8 cellular contexts compared by ENCODE assay signal in genomic region chr19:45492627-45493470, GRCh38. TPM values are rescaled to one million over a fixed set of nuclear protein-coding genes. Genes with fewer than 3 reads are reported as not detected.
DNase-seq lines count a peak whose midpoint lies in the region; ATAC-seq, FAIRE-seq and TF ChIP-seq lines count a peak whose summit lies in the region.

No MANE protein-coding gene starts in this region.

- H4K20me1 ChIP-seq in keratinocyte (ENCODE audit: control insufficient read depth, extremely low read depth, insufficient read depth, low read length): no peaks in the 10 kb centered on the region

- POLR2A ChIA-PET in CD8-positive, alpha-beta memory T cell (lab: Charles Lee): no interaction called here

- peaks cover 20 to 22% of the 10 kb centered on the region in 2 donors for H3K27me3 Mint-ChIP-seq in CD8-positive, alpha-beta memory T cell

- peaks cover 15% of the 10 kb centered on the region for H3K27me3 ChIP-seq in CD8-positive, alpha-beta memory T cell (ENCODE audit: insufficient read depth, low read length, poor library complexity, severe bottlenecking)
- H3K27me3 ChIP-seq in brain microvascular endothelial cell (replicated peaks) (no peaks in the 10 kb centered on the region), keratinocyte (ENCODE audit: control insufficient read depth, extremely low read depth, insufficient read depth, low read length) (no peaks in the 10 kb centered on the region), stomach (peaks cover 0 to 38% (median 3%) of the 10 kb centered on the region in 3 donors)

- no peak for TF ChIP-seq EP300 in stomach (IDR thresholded peaks at IDR 0.05)

- CTCF ChIA-PET in CD8-positive, alpha-beta memory T cell (lab: Charles Lee): interaction anchor here (1.5 kb wide), 1 partner anchor 65 kb away, joined by 3 read pairs; no protein-coding TSS in a partner anchor

- H3K9ac ChIP-seq in keratinocyte (ENCODE audit: control insufficient read depth, extremely low read depth, insufficient read depth, low read length): peak overlapping the region; percentile 54

- peak overlapping the region; percentile 30 for H2AFZ ChIP-seq in keratinocyte (ENCODE audit: control insufficient read depth, low read length)

- no peak for DNase-seq in CD8-positive, alpha-beta memory T cell
- DNase-seq in HuH-7 (ENCODE audit: low spot score): peak; percentile 79
- DNase-seq in brain microvascular endothelial cell: peak; percentile 61
- DNase-seq in keratinocyte (ENCODE audit: low read depth, low spot score): no peak
- no peak for DNase-seq in stomach
- DNase-seq in A172 (ENCODE audit: low spot score): no peak

- H3K79me2 ChIP-seq in keratinocyte (ENCODE audit: control insufficient read depth, insufficient read depth, low read length): no peaks in the 10 kb centered on the region

- H3K9me1 ChIP-seq in keratinocyte (ENCODE audit: control insufficient read depth, extremely low read depth, insufficient read depth, low read length): no peaks in the 10 kb centered on the region

- H3K4me2 ChIP-seq in keratinocyte (ENCODE audit: control insufficient read depth, extremely low read depth, insufficient read depth, low read depth, low read length): peak overlapping the region; percentile 85

- no peaks in the 10 kb centered on the region for H3K36me3 Mint-ChIP-seq in CD8-positive, alpha-beta memory T cell

- 5 to 9% (median 5%) methylated on average over 16 to 32 of the region's 32 CpGs for WGBS in stomach, 5 donors

- dilution Hi-C loops in keratinocyte (cut with MboI; ENCODE audit: extremely low pct_ligation_motif_present, low sequenced_read_pairs): no loop called here

- H3K4me1 Mint-ChIP-seq in CD8-positive, alpha-beta memory T cell: peaks cover 19 to 30% (median 25%) of the 10 kb centered on the region in 3 donors

- H3K4me3 Mint-ChIP-seq in CD8-positive, alpha-beta memory T cell: no peak overlapping the region

- no peak for TF ChIP-seq POLR2A in stomach (IDR thresholded peaks at IDR 0.05)

- ATAC-seq in GM19328 (IDR thresholded peaks at IDR 0.05; ENCODE audit: unreplicated experiment) (no peak), esophagus mucosa (no peak)

- H3K9me3 ChIP-seq in CD8-positive, alpha-beta memory T cell (ENCODE audit: low read length): no peaks in the 10 kb centered on the region
- H3K9me3 ChIP-seq in keratinocyte (ENCODE audit: control insufficient read depth, low read depth, low read length): no peaks in the 10 kb centered on the region
- H3K9me3 ChIP-seq in stomach: no peaks in the 10 kb centered on the region

- H3K4me3 ChIP-seq in CD8-positive, alpha-beta memory T cell (ENCODE audit: low read length): no peak overlapping the region
- H3K4me3 ChIP-seq in brain microvascular endothelial cell (ENCODE audit: low read depth, low read length): peak overlapping the region; percentile 65
- H3K4me3 ChIP-seq in keratinocyte (ENCODE audit: control insufficient read depth in 2 of 3, extremely low read depth in 1 of 3, insufficient read depth in 2 of 3, low read depth in 1 of 3, low read length in 3 of 3): peak overlapping the region; percentile 24 to 49 (median 48)
- peak overlapping the region; percentile 45 to 54 (median 52) for H3K4me3 ChIP-seq in stomach

- no peaks in the 10 kb centered on the region for H3K9me3 Mint-ChIP-seq in CD8-positive, alpha-beta memory T cell

- H3K27ac ChIP-seq in CD8-positive, alpha-beta memory T cell (ENCODE audit: low read depth, low read length): peak overlapping the region; percentile 48
- H3K27ac ChIP-seq in brain microvascular endothelial cell (no peak overlapping the region), keratinocyte (ENCODE audit: control insufficient read depth, insufficient read depth, low read length) (no peak overlapping the region), stomach (peak overlapping the region; percentile 10 to 78 (median 50))

- H3K4me1 ChIP-seq in CD8-positive, alpha-beta memory T cell (ENCODE audit: insufficient read depth, low read length): peaks cover 21% of the 10 kb centered on the region
- H3K4me1 ChIP-seq in keratinocyte (ENCODE audit: control insufficient read depth, extremely low read depth, insufficient read depth, low read length): peaks cover 12% of the 10 kb centered on the region
- peaks cover 24 to 47% (median 36%) of the 10 kb centered on the region in 4 donors for H3K4me1 ChIP-seq in stomach

- H3K36me3 ChIP-seq in CD8-positive, alpha-beta memory T cell (ENCODE audit: insufficient read depth, low read length): no peaks in the 10 kb centered on the region
- H3K36me3 ChIP-seq in brain microvascular endothelial cell (replicated peaks) (no peaks in the 10 kb centered on the region), keratinocyte (ENCODE audit: control insufficient read depth in 2 of 2, extremely low read depth in 1 of 2, insufficient read depth in 2 of 2, low read length in 2 of 2) (peaks cover 0 to 5% of the 10 kb centered on the region in 2 experiments), stomach (peaks cover 0 to 9% (median 3%) of the 10 kb centered on the region in 4 donors)

- H3K27ac Mint-ChIP-seq in CD8-positive, alpha-beta memory T cell: peak overlapping the region in 2 of 8 donors; percentile 10 to 69

- intact Hi-C loops in stomach (cut with DNase I; ENCODE audit: low total_unique reads): no loop called here

- in situ Hi-C loops in brain microvascular endothelial cell (cut with HindIII; ENCODE audit: low pct_ligation_motif_present, low sequenced_read_pairs): no loop called here

- FAIRE-seq in keratinocyte (lab: Jason Lieb, UNC): no peak

- no peak for TF ChIP-seq CTCF in brain microvascular endothelial cell (IDR thresholded peaks at IDR 0.05; ENCODE audit: low read depth, low read length, missing control alignments)
- no peak for TF ChIP-seq CTCF in keratinocyte (optimal IDR thresholded peaks at IDR 0.05 in 1 of 3, IDR thresholded peaks at IDR 0.05 in 1 of 3, conservative IDR thresholded peaks at IDR 0.05 in 1 of 3; ENCODE audit: extremely low read depth in 1 of 3, insufficient read depth in 2 of 3, low read length in 3 of 3)
- TF ChIP-seq CTCF in stomach (IDR thresholded peaks at IDR 0.05): no peak

RNA-seq across cellular contexts. Expression of gene RTN2, which starts 4.0 kb away (rescaled TPM):
- 1 to 10 TPM; 2.7 to 3.7 TPM for total RNA-seq in CD8-positive, alpha-beta memory T cell
- polyA plus RNA-seq in CD8-positive, alpha-beta memory T cell: 0.71 TPM
- 8.5 to 13.6 TPM (median 12.2 TPM) in 3 replicates for polyA plus RNA-seq in keratinocyte
- polyA plus RNA-seq in keratinocyte (2011; ENCODE audit: low read depth): 4.5 TPM
- 7.2 and 12.4 TPM in 2 replicates for polyA plus RNA-seq in keratinocyte (2011; cell fraction: cytosol; rRNA removed)
- polyA plus RNA-seq in keratinocyte (2011; cell fraction: nucleus; rRNA removed): 6.7 and 10.0 TPM in 2 replicates
- 7.5 and 15.7 TPM in 2 replicates for polyA plus RNA-seq in keratinocyte (2012; ENCODE audit: low replicate concordance)
- 5.7 to 20.4 TPM (median 8.5 TPM) in 3 replicates for polyA minus RNA-seq in keratinocyte
- 21.7 TPM for polyA minus RNA-seq in keratinocyte (2011; cell fraction: cytosol; rRNA and poly(A)+ RNA removed)
- 6.4 and 13.0 TPM in 2 replicates for polyA minus RNA-seq in keratinocyte (2011; cell fraction: nucleus; rRNA and poly(A)+ RNA removed)
- 10 to 100 TPM in 2 of 5 donors, 1 to 10 TPM in 2, not detected in 1; 2.0 to 37.3 (median 10.6) TPM for total RNA-seq in stomach
- polyA plus RNA-seq in stomach: 1 to 10 TPM; 4.7 to 9.3 (median 7.9) TPM
- 3.4 and 7.7 TPM in 2 replicates for total RNA-seq in A172 (2014; rRNA removed; shearing (Covaris generic))
- total RNA-seq in esophagus mucosa: 1.4 TPM

RNA-seq across cellular contexts. Expression of gene PPM1N, which starts 5.4 kb away (rescaled TPM):
- 1 to 10 TPM; 2.5 to 3.3 TPM for total RNA-seq in CD8-positive, alpha-beta memory T cell
- 4.6 TPM for polyA plus RNA-seq in CD8-positive, alpha-beta memory T cell
- polyA plus RNA-seq in keratinocyte: 1.9 to 2.5 TPM (median 2.0 TPM) in 3 replicates
- polyA plus RNA-seq in keratinocyte (2011; ENCODE audit: low read depth): 0.64 TPM
- polyA plus RNA-seq in keratinocyte (2011; cell fraction: cytosol; rRNA removed): 1.6 and 2.1 TPM in 2 replicates
- polyA plus RNA-seq in keratinocyte (2011; cell fraction: nucleus; rRNA removed): 1.4 and 1.9 TPM in 2 replicates
- polyA plus RNA-seq in keratinocyte (2012; ENCODE audit: low replicate concordance): 1.2 and 2.1 TPM in 2 replicates
- polyA minus RNA-seq in keratinocyte: 0.42 TPM in 1 of 3 replicates, not detected in the others
- not detected for polyA minus RNA-seq in keratinocyte (2011; cell fraction: cytosol; rRNA and poly(A)+ RNA removed)
- not detected in 2 replicates for polyA minus RNA-seq in keratinocyte (2011; cell fraction: nucleus; rRNA and poly(A)+ RNA removed)
- 1 to 10 TPM in 1 of 5 donors, under 1 TPM in 1, not detected in 3; 0.92 to 1.6 TPM for total RNA-seq in stomach
- 1 to 10 TPM; 1.9 to 5.2 (median 4.9) TPM for polyA plus RNA-seq in stomach
- 0.31 and 3.6 TPM in 2 replicates for total RNA-seq in A172 (2014; rRNA removed; shearing (Covaris generic))
- 2.4 TPM for total RNA-seq in esophagus mucosa

RNA-seq across cellular contexts. Expression of gene VASP, which starts 14.4 kb away (rescaled TPM):
- total RNA-seq in CD8-positive, alpha-beta memory T cell: 100 to 1,000 TPM; 154 to 170 TPM
- 61.8 TPM for polyA plus RNA-seq in CD8-positive, alpha-beta memory T cell
- 99.0 to 117 TPM (median 110 TPM) in 3 replicates for polyA plus RNA-seq in keratinocyte
- polyA plus RNA-seq in keratinocyte (2011; ENCODE audit: low read depth): 76.9 TPM
- 78.8 and 128 TPM in 2 replicates for polyA plus RNA-seq in keratinocyte (2011; cell fraction: cytosol; rRNA removed)
- 94.7 and 121 TPM in 2 replicates for polyA plus RNA-seq in keratinocyte (2011; cell fraction: nucleus; rRNA removed)
- polyA plus RNA-seq in keratinocyte (2012; ENCODE audit: low replicate concordance): 53.7 and 126 TPM in 2 replicates
- polyA minus RNA-seq in keratinocyte: 88.7 to 145 TPM (median 99.3 TPM) in 3 replicates
- 240 TPM for polyA minus RNA-seq in keratinocyte (2011; cell fraction: cytosol; rRNA and poly(A)+ RNA removed)
- polyA minus RNA-seq in keratinocyte (2011; cell fraction: nucleus; rRNA and poly(A)+ RNA removed): 117 and 165 TPM in 2 replicates
- 100 to 1,000 TPM in 3 of 5 donors, 10 to 100 TPM in 2; 48.4 to 280 (median 119) TPM for total RNA-seq in stomach
- 100 to 1,000 TPM in 1 of 3 donors, 10 to 100 TPM in 2; 62.8 to 149 (median 76.0) TPM for polyA plus RNA-seq in stomach
- 54.7 and 64.6 TPM in 2 replicates for total RNA-seq in A172 (2014; rRNA removed; shearing (Covaris generic))
- total RNA-seq in esophagus mucosa: 48.8 TPM

RNA-seq across cellular contexts. Expression of gene FOSB, which starts 25.1 kb away (rescaled TPM):
- total RNA-seq in CD8-positive, alpha-beta memory T cell: 10 to 100 TPM; 21.6 to 22.1 TPM
- 48.2 TPM for polyA plus RNA-seq in CD8-positive, alpha-beta memory T cell
- 0.27 to 4.6 TPM (median 3.9 TPM) in 3 replicates for polyA plus RNA-seq in keratinocyte
- polyA plus RNA-seq in keratinocyte (2011; ENCODE audit: low read depth): 7.5 TPM
- polyA plus RNA-seq in keratinocyte (2011; cell fraction: cytosol; rRNA removed): 1.2 and 2.5 TPM in 2 replicates
- polyA plus RNA-seq in keratinocyte (2011; cell fraction: nucleus; rRNA removed): 69.0 and 109 TPM in 2 replicates
- 0.37 and 11.7 TPM in 2 replicates for polyA plus RNA-seq in keratinocyte (2012; ENCODE audit: low replicate concordance)
- polyA minus RNA-seq in keratinocyte: 2.9 to 15.1 TPM (median 9.2 TPM) in 3 replicates
- 1.7 TPM for polyA minus RNA-seq in keratinocyte (2011; cell fraction: cytosol; rRNA and poly(A)+ RNA removed)
- 41.5 and 54.1 TPM in 2 replicates for polyA minus RNA-seq in keratinocyte (2011; cell fraction: nucleus; rRNA and poly(A)+ RNA removed)
- total RNA-seq in stomach: 10 to 100 TPM in 2 of 5 donors, 1 to 10 TPM in 3; 1.2 to 76.8 (median 5.5) TPM
- polyA plus RNA-seq in stomach: 10 to 100 TPM in 2 of 3 donors, 1 to 10 TPM in 1; 6.9 to 20.9 (median 11.1) TPM
- 0.17 TPM in 1 of 2 replicates, not detected in the other for total RNA-seq in A172 (2014; rRNA removed; shearing (Covaris generic))
- 2.5 TPM for total RNA-seq in esophagus mucosa

Comparison
In these comparisons a context has a peak if more than half of its experiments do, and no peak if none do; other contexts are left out.
1. DNase-seq: peak in HuH-7 (single experiment) and brain microvascular endothelial cell (single experiment); none in CD8-positive, alpha-beta memory T cell (0 of 5), keratinocyte (single experiment), stomach (single experiment) and A172 (single experiment).
2. H3K27ac ChIP-seq: peak in CD8-positive, alpha-beta memory T cell (single experiment) and stomach (5 of 5); none in brain microvascular endothelial cell (single experiment) and keratinocyte (single experiment).